Comparison of ENCODE assay signal across 1 cellular context in the genomic region with DNA sequence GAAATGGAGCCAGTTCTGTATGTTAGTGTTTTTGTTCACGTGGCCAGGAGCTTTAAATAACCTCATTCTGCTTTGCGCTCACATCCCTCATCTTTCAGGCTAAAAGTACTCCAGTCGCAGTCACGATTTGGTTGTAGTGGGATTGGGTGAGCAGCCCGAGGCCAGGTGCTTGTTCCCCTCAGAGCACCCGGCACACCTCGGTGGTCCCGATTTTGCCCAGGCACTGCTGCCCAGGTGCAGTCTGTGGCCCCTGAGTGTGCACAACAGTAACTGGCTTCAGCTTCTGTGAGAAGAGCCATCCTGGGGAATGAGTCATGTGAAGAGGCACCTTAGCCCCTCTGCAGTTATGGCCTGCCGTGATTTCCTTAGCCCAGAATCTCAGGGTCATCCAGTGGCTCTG.
TF ChIP-seq lines count a peak whose summit lies in the region.

No MANE protein-coding gene starts in this region.

TF ChIP-seq in GM23338, 12 proteins besides CTCF, POLR2A, EP300 and RAD21 (continued from another document):
- TF ChIP-seq, protein P1, sequence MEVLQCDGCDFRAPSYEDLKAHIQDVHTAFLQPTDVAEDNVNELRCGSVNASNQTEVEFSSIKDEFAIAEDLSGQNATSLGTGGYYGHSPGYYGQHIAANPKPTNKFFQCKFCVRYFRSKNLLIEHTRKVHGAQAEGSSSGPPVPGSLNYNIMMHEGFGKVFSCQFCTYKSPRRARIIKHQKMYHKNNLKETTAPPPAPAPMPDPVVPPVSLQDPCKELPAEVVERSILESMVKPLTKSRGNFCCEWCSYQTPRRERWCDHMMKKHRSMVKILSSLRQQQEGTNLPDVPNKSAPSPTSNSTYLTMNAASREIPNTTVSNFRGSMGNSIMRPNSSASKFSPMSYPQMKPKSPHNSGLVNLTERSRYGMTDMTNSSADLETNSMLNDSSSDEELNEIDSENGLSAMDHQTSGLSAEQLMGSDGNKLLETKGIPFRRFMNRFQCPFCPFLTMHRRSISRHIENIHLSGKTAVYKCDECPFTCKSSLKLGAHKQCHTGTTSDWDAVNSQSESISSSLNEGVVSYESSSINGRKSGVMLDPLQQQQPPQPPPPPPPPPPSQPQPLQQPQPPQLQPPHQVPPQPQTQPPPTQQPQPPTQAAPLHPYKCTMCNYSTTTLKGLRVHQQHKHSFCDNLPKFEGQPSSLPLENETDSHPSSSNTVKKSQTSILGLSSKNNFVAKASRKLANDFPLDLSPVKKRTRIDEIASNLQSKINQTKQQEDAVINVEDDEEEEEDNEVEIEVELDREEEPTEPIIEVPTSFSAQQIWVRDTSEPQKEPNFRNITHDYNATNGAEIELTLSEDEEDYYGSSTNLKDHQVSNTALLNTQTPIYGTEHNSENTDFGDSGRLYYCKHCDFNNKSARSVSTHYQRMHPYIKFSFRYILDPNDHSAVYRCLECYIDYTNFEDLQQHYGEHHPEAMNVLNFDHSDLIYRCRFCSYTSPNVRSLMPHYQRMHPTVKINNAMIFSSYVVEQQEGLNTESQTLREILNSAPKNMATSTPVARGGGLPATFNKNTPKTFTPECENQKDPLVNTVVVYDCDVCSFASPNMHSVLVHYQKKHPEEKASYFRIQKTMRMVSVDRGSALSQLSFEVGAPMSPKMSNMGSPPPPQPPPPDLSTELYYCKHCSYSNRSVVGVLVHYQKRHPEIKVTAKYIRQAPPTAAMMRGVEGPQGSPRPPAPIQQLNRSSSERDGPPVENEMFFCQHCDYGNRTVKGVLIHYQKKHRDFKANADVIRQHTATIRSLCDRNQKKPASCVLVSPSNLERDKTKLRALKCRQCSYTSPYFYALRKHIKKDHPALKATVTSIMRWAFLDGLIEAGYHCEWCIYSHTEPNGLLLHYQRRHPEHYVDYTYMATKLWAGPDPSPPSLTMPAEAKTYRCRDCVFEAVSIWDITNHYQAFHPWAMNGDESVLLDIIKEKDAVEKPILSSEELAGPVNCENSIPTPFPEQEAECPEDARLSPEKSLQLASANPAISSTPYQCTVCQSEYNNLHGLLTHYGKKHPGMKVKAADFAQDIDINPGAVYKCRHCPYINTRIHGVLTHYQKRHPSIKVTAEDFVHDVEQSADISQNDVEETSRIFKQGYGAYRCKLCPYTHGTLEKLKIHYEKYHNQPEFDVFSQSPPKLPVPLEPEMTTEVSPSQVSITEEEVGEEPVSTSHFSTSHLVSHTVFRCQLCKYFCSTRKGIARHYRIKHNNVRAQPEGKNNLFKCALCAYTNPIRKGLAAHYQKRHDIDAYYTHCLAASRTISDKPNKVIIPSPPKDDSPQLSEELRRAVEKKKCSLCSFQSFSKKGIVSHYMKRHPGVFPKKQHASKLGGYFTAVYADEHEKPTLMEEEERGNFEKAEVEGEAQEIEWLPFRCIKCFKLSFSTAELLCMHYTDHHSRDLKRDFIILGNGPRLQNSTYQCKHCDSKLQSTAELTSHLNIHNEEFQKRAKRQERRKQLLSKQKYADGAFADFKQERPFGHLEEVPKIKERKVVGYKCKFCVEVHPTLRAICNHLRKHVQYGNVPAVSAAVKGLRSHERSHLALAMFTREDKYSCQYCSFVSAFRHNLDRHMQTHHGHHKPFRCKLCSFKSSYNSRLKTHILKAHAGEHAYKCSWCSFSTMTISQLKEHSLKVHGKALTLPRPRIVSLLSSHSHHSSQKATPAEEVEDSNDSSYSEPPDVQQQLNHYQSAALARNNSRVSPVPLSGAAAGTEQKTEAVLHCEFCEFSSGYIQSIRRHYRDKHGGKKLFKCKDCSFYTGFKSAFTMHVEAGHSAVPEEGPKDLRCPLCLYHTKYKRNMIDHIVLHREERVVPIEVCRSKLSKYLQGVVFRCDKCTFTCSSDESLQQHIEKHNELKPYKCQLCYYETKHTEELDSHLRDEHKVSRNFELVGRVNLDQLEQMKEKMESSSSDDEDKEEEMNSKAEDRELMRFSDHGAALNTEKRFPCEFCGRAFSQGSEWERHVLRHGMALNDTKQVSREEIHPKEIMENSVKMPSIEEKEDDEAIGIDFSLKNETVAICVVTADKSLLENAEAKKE (CRISPR knock-in tag; IDR thresholded peaks at IDR 0.05): no peak
- TF ChIP-seq NANOG (IDR thresholded peaks at IDR 0.05; ENCODE audit: borderline replicate concordance): no peak
- TF ChIP-seq STAT1 (IDR thresholded peaks at IDR 0.05; ENCODE audit: unreplicated experiment): no peak
